In genomic region chr11:47376543-47377371, GRCh38 we compare ENCODE assay signal across 11 cellular contexts. TPM values are rescaled to one million over a fixed set of nuclear protein-coding genes. Genes with fewer than 3 reads are reported as not detected.
DNase-seq lines count a peak whose midpoint lies in the region; ATAC-seq lines count a peak whose summit lies in the region.
"Had no signal": no experiment of that assay in that cellular context is flagged by ENCODE, and none has a peak within 500 bp of the region (broad histone marks: within the 10 kb centered on the region; RNA-seq: fewer than 3 reads in every experiment).

No MANE protein-coding gene starts in this region.

- peak; percentile 76 for DNase-seq in KBM-7
- peak; percentile 42 for DNase-seq in ecto neural progenitor cell (ENCODE audit: low spot score)
- no peak for DNase-seq in sciatic nerve (ENCODE audit: low spot score)
- DNase-seq in NCI-H345 treated with DMSO at 0.1 percent for 48 hours (lab: John Stamatoyannopoulos, UW; ENCODE audit: unreplicated experiment) = no peak
- DNase-seq in AG08396 (ENCODE audit: low spot score) = no peak
- DNase-seq: activated CD4-positive, alpha-beta T cell treated with anti-CD3 and anti-CD28 coated beads for 4 hours; effector CD4-positive, alpha-beta T cell had no signal

- peak; percentile 30 for ATAC-seq in GM18868 (IDR thresholded peaks at IDR 0.05; ENCODE audit: unreplicated experiment)
- ATAC-seq in sciatic nerve = peak; percentile 45
- no peak for ATAC-seq in GM19328 (IDR thresholded peaks at IDR 0.05; ENCODE audit: unreplicated experiment)
- ATAC-seq in GM18502 (IDR thresholded peaks at IDR 0.05; ENCODE audit: poor library complexity, unreplicated experiment) = no peak

- intact Hi-C loops in sciatic nerve (cut with DNase I) = no loop called here

- in situ Hi-C loops in KBM-7 (cut with MboI; ENCODE audit: low pct_unique_long_range_greater_than_20kb, low sequenced_read_pairs) = no loop called here

RNA-seq across cellular contexts. Expression of gene SPI1, which starts 1.6 kb away (rescaled TPM):
- total RNA-seq in sciatic nerve = 47.0 TPM

RNA-seq across cellular contexts. Expression of gene MYBPC3, which starts 24.3 kb away (rescaled TPM):
- 0.53 TPM for total RNA-seq in sciatic nerve
- total RNA-seq: temporal lobe had no signal

RNA-seq across cellular contexts. Expression of gene SLC39A13, which starts 31.6 kb away (rescaled TPM):
- 55.5 TPM for total RNA-seq in sciatic nerve

RNA-seq across cellular contexts. Expression of gene PSMC3, which starts 49.5 kb away (rescaled TPM):
- 97.5 TPM for total RNA-seq in sciatic nerve

Comparison
In these comparisons a context has a peak if more than half of its experiments do, and no peak if none do; other contexts are left out.
1. ATAC-seq: peak in GM18868 (single experiment) and sciatic nerve (single experiment); none in GM19328 (single experiment) and GM18502 (single experiment).
2. DNase-seq: peak in KBM-7 (single experiment) and ecto neural progenitor cell (single experiment); none in sciatic nerve (single experiment), NCI-H345 treated with DMSO at 0.1 percent for 48 hours (single experiment) and AG08396 (single experiment).